9 cellular contexts compared by ENCODE assay signal in genomic region chr1:86515597-86515996, GRCh38. TPM values are rescaled to one million over a fixed set of nuclear protein-coding genes. Genes with fewer than 3 reads are reported as not detected.
DNase-seq lines count a peak whose midpoint lies in the region; ATAC-seq and TF ChIP-seq lines count a peak whose summit lies in the region.
"Had no signal": no experiment of that assay in that cellular context is flagged by ENCODE, and none has a peak within 500 bp of the region (broad histone marks: within the 10 kb centered on the region; RNA-seq: fewer than 3 reads in every experiment).

No MANE protein-coding gene starts in this region.

- H3K27me3 Mint-ChIP-seq in stimulated activated memory B cell treated with anti-CD40 and anti-IgM and Interleukin-4, amounts not matched to agents 10 μg/mL and 1 μg/mL and 100 μg/mL, for 72 hours, result no peaks in the 10 kb centered on the region

- no peak overlapping the region for H3K4me3 ChIP-seq in BE2C (ENCODE audit: low read depth, low read length)
- H3K4me3 ChIP-seq in kidney epithelial cell (ENCODE audit: low read depth, low read length), result no peak overlapping the region

- no peaks in the 10 kb centered on the region for H3K9me3 ChIP-seq in BE2C

- no peaks in the 10 kb centered on the region for H3K4me1 ChIP-seq in BE2C

- H3K36me3 ChIP-seq in BE2C (no peaks in the 10 kb centered on the region), kidney epithelial cell (ENCODE audit: control insufficient read depth, insufficient read depth, low read length) (no peaks in the 10 kb centered on the region)

- H3K4me1 Mint-ChIP-seq in stimulated activated memory B cell treated with anti-CD40 and anti-IgM and Interleukin-4, amounts not matched to agents 10 μg/mL and 1 μg/mL and 100 μg/mL, for 72 hours, result no peaks in the 10 kb centered on the region

- DNase-seq in BE2C (no peak), HK-2 (ENCODE audit: unreplicated experiment) (peak; percentile 18), UCSD-AML1 (lab: John Stamatoyannopoulos, UW; ENCODE audit: unreplicated experiment) (peak; percentile 16), kidney epithelial cell (ENCODE audit: low read depth) (no peak), SIG-M5 treated with dmso at 0.1 percent for 504 hours (lab: John Stamatoyannopoulos, UW; ENCODE audit: unreplicated experiment) (no peak)
- no peak for DNase-seq in activated effector memory CD4-positive, alpha-beta T cell treated with Interleukin-2 at 50 U/mL for 16 hours
- DNase-seq: stimulated activated naive CD8-positive, alpha-beta T cell treated with anti-CD3 and anti-CD28 coated beads, Interleukin-15, Interleukin-2, amounts not matched to agents 100 U/mL and 50 U/mL, for 24 hours had no signal

- no peaks in the 10 kb centered on the region for H3K9me3 Mint-ChIP-seq in stimulated activated memory B cell treated with anti-CD40 and anti-IgM and Interleukin-4, amounts not matched to agents 10 μg/mL and 1 μg/mL and 100 μg/mL, for 72 hours

- no peak overlapping the region for H3K4me3 Mint-ChIP-seq in stimulated activated memory B cell treated with anti-CD40 and anti-IgM and Interleukin-4, amounts not matched to agents 10 μg/mL and 1 μg/mL and 100 μg/mL, for 72 hours

- no peak overlapping the region for H3K27ac Mint-ChIP-seq in stimulated activated memory B cell treated with anti-CD40 and anti-IgM and Interleukin-4, amounts not matched to agents 10 μg/mL and 1 μg/mL and 100 μg/mL, for 72 hours

- no peaks in the 10 kb centered on the region for H3K36me3 Mint-ChIP-seq in stimulated activated memory B cell treated with anti-CD40 and anti-IgM and Interleukin-4, amounts not matched to agents 10 μg/mL and 1 μg/mL and 100 μg/mL, for 72 hours

- TF ChIP-seq CTCF in BE2C (IDR thresholded peaks at IDR 0.05; ENCODE audit: low read depth, low read length), result peak; percentile 44
- peak; percentile 49 for TF ChIP-seq CTCF in kidney epithelial cell (IDR thresholded peaks at IDR 0.05; ENCODE audit: insufficient read depth, low read length, poor library complexity, severe bottlenecking)

- ATAC-seq in HG02852 (IDR thresholded peaks at IDR 0.05; ENCODE audit: unreplicated experiment), result no peak
- no peak for ATAC-seq in stimulated activated memory B cell treated with anti-CD40 and anti-IgM and Interleukin-4, amounts not matched to agents 10 μg/mL and 1 μg/mL and 100 μg/mL, for 72 hours
- ATAC-seq: stimulated activated naive CD8-positive, alpha-beta T cell treated with anti-CD3 and anti-CD28 coated beads, Interleukin-15, Interleukin-2, amounts not matched to agents 100 U/mL and 50 U/mL, for 24 hours had no signal

- H3K27me3 ChIP-seq in BE2C, result no peaks in the 10 kb centered on the region
- no peaks in the 10 kb centered on the region for H3K27me3 ChIP-seq in kidney epithelial cell (ENCODE audit: control insufficient read depth, insufficient read depth, low read length)

RNA-seq across cellular contexts. Expression of gene CLCA4, which starts 31.3 kb away (rescaled TPM):
- polyA plus RNA-seq in BE2C (2012; ENCODE audit: insufficient read depth, insufficient read length, low read depth), result not detected
- not detected in 2 replicates for total RNA-seq in kidney epithelial cell

RNA-seq across cellular contexts. Expression of gene CLCA1, which starts 46.9 kb away (rescaled TPM):
- not detected for polyA plus RNA-seq in BE2C (2012; ENCODE audit: insufficient read depth, insufficient read length, low read depth)
- not detected in 2 replicates for total RNA-seq in kidney epithelial cell

Comparison
In these comparisons a context has a peak if more than half of its experiments do, and no peak if none do; other contexts are left out.
1. DNase-seq: peak in HK-2 (single experiment) and UCSD-AML1 (single experiment); none in BE2C (single experiment), kidney epithelial cell (single experiment), SIG-M5 treated with dmso at 0.1 percent for 504 hours (single experiment) and activated effector memory CD4-positive, alpha-beta T cell treated with Interleukin-2 at 50 U/mL for 16 hours (single experiment).